ENCODE assay signal across 1 cellular context in the genomic region with DNA sequence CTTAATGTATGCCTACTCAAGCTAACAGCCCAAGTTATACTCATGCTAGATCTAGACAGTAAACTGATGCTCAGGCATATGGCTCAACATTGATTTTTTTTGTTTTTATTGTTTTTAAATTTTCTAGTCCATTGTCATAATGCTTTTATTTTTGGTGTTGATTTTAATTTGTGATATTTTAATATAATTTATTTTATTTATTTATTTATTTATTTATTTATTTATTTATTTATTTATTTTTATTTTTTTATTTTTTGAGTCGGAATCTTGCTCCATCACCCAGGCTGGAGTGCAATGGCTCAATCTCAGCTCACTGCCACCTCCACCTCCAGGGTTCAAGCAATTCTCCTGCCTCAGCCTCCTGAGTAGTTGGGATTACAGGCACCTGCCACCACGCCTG. TPM values are rescaled to one million over a fixed set of nuclear protein-coding genes. Genes with fewer than 3 reads are reported as not detected.
"Had no signal": no experiment of that assay in that cellular context is flagged by ENCODE, and none has a peak within 500 bp of the region (broad histone marks: within the 10 kb centered on the region; RNA-seq: fewer than 3 reads in every experiment).

No MANE protein-coding gene starts in this region.

RNA-seq across cellular contexts. Expression of gene KYNU, which starts 12.9 kb away (rescaled TPM):
- total RNA-seq: progenitor cell of endocrine pancreas had no signal
